Comparison of ENCODE assay signal across 16 cellular contexts in the genomic region with DNA sequence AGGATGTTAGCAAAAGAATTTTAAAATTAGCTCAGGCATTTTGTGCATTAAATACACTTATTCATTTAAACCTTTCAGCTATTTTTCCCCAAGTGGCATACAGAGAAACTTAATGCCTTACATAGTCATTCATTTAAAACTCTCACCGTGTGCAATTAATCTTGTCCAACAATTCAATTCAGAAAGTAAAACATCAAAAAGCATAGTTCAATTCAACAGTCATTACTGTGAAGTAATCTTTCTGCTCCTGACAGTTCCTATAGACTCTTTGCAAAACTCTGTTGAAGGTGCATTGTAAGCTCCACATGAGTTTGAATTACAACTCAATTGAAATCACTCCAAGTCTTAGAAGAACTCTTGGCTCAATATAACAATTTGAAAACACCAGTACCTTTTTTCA.
DNase-seq lines count a peak whose midpoint lies in the region; ATAC-seq and TF ChIP-seq lines count a peak whose summit lies in the region.
"Had no signal": no experiment of that assay in that cellular context is flagged by ENCODE, and none has a peak within 500 bp of the region (broad histone marks: within the 10 kb centered on the region; RNA-seq: fewer than 3 reads in every experiment).

No MANE protein-coding gene starts in this region.

- H3K36me3 Mint-ChIP-seq in brain = no peaks in the 10 kb centered on the region
- H3K36me3 Mint-ChIP-seq in mesothelial cell of epicardium = no peaks in the 10 kb centered on the region
- H3K36me3 Mint-ChIP-seq in type B pancreatic cell = no peaks in the 10 kb centered on the region
- H3K36me3 Mint-ChIP-seq: IgD-negative memory B cell had no signal

- POLR2A ChIA-PET in HEK293 (lab: Yijun Ruan, JAX) = no interaction called here

- H3K27ac Mint-ChIP-seq in brain (peak overlapping the region in 4 of 5 experiments; percentile 2 to 62 (median 34)), mesothelial cell of epicardium (peak overlapping the region; percentile 60), type B pancreatic cell (peak overlapping the region; percentile 32)
- H3K27ac Mint-ChIP-seq: B cell; CD4-positive, alpha-beta T cell; GM23338; IgD-negative memory B cell had no signal

- H3K4me1 Mint-ChIP-seq in brain (peaks cover 73% of the 10 kb centered on the region), mesothelial cell of epicardium (peaks cover 86% of the 10 kb centered on the region), type B pancreatic cell (ENCODE audit: unreplicated experiment) (peaks cover 43% of the 10 kb centered on the region)
- H3K4me1 Mint-ChIP-seq: B cell, IgD-negative memory B cell had no signal

- H3K4me3 Mint-ChIP-seq in brain = peak overlapping the region in 3 of 5 experiments; percentile 0 to 60 (median 51)
- no peak overlapping the region for H3K4me3 Mint-ChIP-seq in mesothelial cell of epicardium
- peak overlapping the region; percentile 2 for H3K4me3 Mint-ChIP-seq in type B pancreatic cell
- H3K4me3 Mint-ChIP-seq: B cell; CD4-positive, alpha-beta T cell; GM23338; IgD-negative memory B cell had no signal

- H3K9me3 Mint-ChIP-seq in brain (no peaks in the 10 kb centered on the region), mesothelial cell of epicardium (no peaks in the 10 kb centered on the region), type B pancreatic cell (no peaks in the 10 kb centered on the region)
- H3K9me3 Mint-ChIP-seq: CD4-positive, alpha-beta T cell; GM23338 had no signal

- TF ChIP-seq CTCF in HEK293 (tag by site-specific recombination; IDR thresholded peaks at IDR 0.05) (no peak), brain (conservative IDR thresholded peaks at IDR 0.05) (no peak), mesothelial cell of epicardium (IDR thresholded peaks at IDR 0.05; ENCODE audit: unreplicated experiment) (no peak), type B pancreatic cell (conservative IDR thresholded peaks at IDR 0.05) (no peak)

- CTCF ChIA-PET in HEK293 (lab: Yijun Ruan, JAX) = interaction anchor here (0.6 kb wide), 1 partner anchor 202 kb away, joined by 8 read pairs; no protein-coding TSS in a partner anchor

- DNase-seq in mesothelial cell of epicardium (ENCODE audit: low spot score in 2 of 2, unreplicated experiment in 2 of 2) (no peak), type B pancreatic cell (ENCODE audit: extremely low spot score, unreplicated experiment) (no peak), cerebellar nuclear complex (lab: John Stamatoyannopoulos, UW) (no peak)
- DNase-seq: C1 segment of cervical spinal cord; Calu3; CD4-positive, alpha-beta T cell; DND-41; GDM1; H7 had no signal

- no peak overlapping the region for H3K4me3 ChIP-seq in HEK293 (ENCODE audit: low read depth, low read length)
- H3K4me3 ChIP-seq: GM23338 had no signal

- H3K27me3 Mint-ChIP-seq in brain (no peaks in the 10 kb centered on the region), mesothelial cell of epicardium (ENCODE audit: low read depth) (no peaks in the 10 kb centered on the region), type B pancreatic cell (no peaks in the 10 kb centered on the region)
- H3K27me3 Mint-ChIP-seq: B cell; CD4-positive, alpha-beta T cell; IgD-negative memory B cell had no signal

- ATAC-seq in HG03432 (IDR thresholded peaks at IDR 0.05; ENCODE audit: unreplicated experiment) (no peak), GM18868 (IDR thresholded peaks at IDR 0.05; ENCODE audit: unreplicated experiment) (no peak)
- ATAC-seq: GM23338 had no signal

- H3K9me3 ChIP-seq in HEK293 (ENCODE audit: control insufficient read depth, insufficient read depth, low read depth, low read length) = no peaks in the 10 kb centered on the region

- H3K27ac ChIP-seq in HEK293 (ENCODE audit: extremely low read depth, low read depth, low read length) = no peak overlapping the region

- no peaks in the 10 kb centered on the region for H3K4me1 ChIP-seq in HEK293 (ENCODE audit: control insufficient read depth, insufficient read depth, low read length)

- H3K36me3 ChIP-seq in HEK293 (ENCODE audit: control insufficient read depth in 2 of 2, insufficient read depth in 1 of 2, low read length in 2 of 2) = no peaks in the 10 kb centered on the region

TF ChIP-seq in HEK293, 187 proteins besides CTCF, POLR2A, EP300 and RAD21 (continues in another document):
- 0 out of 2 replicates have a peak, but pooled peaks have one; percentile 24 for TF ChIP-seq ZNF664 (tag by site-specific recombination; IDR thresholded peaks at IDR 0.05)
- no peak for TF ChIP-seq ZNF629 (tag by site-specific recombination; IDR thresholded peaks at IDR 0.05)
- TF ChIP-seq, protein P1, sequence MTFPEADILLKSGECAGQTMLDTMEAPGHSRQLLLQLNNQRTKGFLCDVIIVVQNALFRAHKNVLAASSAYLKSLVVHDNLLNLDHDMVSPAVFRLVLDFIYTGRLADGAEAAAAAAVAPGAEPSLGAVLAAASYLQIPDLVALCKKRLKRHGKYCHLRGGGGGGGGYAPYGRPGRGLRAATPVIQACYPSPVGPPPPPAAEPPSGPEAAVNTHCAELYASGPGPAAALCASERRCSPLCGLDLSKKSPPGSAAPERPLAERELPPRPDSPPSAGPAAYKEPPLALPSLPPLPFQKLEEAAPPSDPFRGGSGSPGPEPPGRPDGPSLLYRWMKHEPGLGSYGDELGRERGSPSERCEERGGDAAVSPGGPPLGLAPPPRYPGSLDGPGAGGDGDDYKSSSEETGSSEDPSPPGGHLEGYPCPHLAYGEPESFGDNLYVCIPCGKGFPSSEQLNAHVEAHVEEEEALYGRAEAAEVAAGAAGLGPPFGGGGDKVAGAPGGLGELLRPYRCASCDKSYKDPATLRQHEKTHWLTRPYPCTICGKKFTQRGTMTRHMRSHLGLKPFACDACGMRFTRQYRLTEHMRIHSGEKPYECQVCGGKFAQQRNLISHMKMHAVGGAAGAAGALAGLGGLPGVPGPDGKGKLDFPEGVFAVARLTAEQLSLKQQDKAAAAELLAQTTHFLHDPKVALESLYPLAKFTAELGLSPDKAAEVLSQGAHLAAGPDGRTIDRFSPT (tag by site-specific recombination; IDR thresholded peaks at IDR 0.05) = no peak
- no peak for TF ChIP-seq ZNF16 (tag by site-specific recombination; IDR thresholded peaks at IDR 0.05; ENCODE audit: low read depth)
- no peak for TF ChIP-seq SALL2 (tag by site-specific recombination; IDR thresholded peaks at IDR 0.05; ENCODE audit: borderline replicate concordance)
- TF ChIP-seq, protein P2, sequence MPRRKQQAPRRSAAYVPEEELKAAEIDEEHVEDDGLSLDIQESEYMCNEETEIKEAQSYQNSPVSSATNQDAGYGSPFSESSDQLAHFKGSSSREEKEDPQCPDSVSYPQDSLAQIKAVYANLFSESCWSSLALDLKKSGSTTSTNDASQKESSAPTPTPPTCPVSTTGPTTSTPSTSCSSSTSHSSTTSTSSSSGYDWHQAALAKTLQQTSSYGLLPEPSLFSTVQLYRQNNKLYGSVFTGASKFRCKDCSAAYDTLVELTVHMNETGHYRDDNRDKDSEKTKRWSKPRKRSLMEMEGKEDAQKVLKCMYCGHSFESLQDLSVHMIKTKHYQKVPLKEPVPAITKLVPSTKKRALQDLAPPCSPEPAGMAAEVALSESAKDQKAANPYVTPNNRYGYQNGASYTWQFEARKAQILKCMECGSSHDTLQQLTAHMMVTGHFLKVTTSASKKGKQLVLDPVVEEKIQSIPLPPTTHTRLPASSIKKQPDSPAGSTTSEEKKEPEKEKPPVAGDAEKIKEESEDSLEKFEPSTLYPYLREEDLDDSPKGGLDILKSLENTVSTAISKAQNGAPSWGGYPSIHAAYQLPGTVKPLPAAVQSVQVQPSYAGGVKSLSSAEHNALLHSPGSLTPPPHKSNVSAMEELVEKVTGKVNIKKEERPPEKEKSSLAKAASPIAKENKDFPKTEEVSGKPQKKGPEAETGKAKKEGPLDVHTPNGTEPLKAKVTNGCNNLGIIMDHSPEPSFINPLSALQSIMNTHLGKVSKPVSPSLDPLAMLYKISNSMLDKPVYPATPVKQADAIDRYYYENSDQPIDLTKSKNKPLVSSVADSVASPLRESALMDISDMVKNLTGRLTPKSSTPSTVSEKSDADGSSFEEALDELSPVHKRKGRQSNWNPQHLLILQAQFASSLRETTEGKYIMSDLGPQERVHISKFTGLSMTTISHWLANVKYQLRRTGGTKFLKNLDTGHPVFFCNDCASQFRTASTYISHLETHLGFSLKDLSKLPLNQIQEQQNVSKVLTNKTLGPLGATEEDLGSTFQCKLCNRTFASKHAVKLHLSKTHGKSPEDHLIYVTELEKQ (tag by site-specific recombination; IDR thresholded peaks at IDR 0.05; ENCODE audit: borderline replicate concordance) = no peak
- no peak for TF ChIP-seq HOXA7 (CRISPR knock-in tag; IDR thresholded peaks at IDR 0.05; ENCODE audit: borderline replicate concordance)
- no peak for TF ChIP-seq ZNF239 (tag by site-specific recombination; IDR thresholded peaks at IDR 0.05)
- TF ChIP-seq ZNF211 (tag by site-specific recombination; IDR thresholded peaks at IDR 0.05; ENCODE audit: low read depth) = no peak
- no peak for TF ChIP-seq ZNF530 (tag by site-specific recombination; IDR thresholded peaks at IDR 0.05; ENCODE audit: low read depth)
- TF ChIP-seq ZFP69B (tag by site-specific recombination; IDR thresholded peaks at IDR 0.05) = no peak
- TF ChIP-seq, protein P3, sequence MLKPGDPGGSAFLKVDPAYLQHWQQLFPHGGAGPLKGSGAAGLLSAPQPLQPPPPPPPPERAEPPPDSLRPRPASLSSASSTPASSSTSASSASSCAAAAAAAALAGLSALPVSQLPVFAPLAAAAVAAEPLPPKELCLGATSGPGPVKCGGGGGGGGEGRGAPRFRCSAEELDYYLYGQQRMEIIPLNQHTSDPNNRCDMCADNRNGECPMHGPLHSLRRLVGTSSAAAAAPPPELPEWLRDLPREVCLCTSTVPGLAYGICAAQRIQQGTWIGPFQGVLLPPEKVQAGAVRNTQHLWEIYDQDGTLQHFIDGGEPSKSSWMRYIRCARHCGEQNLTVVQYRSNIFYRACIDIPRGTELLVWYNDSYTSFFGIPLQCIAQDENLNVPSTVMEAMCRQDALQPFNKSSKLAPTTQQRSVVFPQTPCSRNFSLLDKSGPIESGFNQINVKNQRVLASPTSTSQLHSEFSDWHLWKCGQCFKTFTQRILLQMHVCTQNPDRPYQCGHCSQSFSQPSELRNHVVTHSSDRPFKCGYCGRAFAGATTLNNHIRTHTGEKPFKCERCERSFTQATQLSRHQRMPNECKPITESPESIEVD (tag by site-specific recombination; IDR thresholded peaks at IDR 0.05) = peak; percentile 76
- TF ChIP-seq ZFHX2 (tag by site-specific recombination; conservative IDR thresholded peaks at IDR 0.05) = no peak
- no peak for TF ChIP-seq ZNF473 (tag by site-specific recombination; IDR thresholded peaks at IDR 0.05)
- no peak for TF ChIP-seq KLF8 (tag by site-specific recombination; IDR thresholded peaks at IDR 0.05)
- no peak for TF ChIP-seq KLF10 (tag by site-specific recombination; IDR thresholded peaks at IDR 0.05)
- no peak for TF ChIP-seq ZNF621 (tag by site-specific recombination; IDR thresholded peaks at IDR 0.05)
- no peak for TF ChIP-seq ZNF768 (tag by site-specific recombination; IDR thresholded peaks at IDR 0.05)
- no peak for TF ChIP-seq ZNF596 (tag by site-specific recombination; IDR thresholded peaks at IDR 0.05)
- no peak for TF ChIP-seq ZBTB7A (tag by site-specific recombination; IDR thresholded peaks at IDR 0.05; ENCODE audit: low read depth)
